6 cellular contexts compared by ENCODE assay signal in the genomic region with DNA sequence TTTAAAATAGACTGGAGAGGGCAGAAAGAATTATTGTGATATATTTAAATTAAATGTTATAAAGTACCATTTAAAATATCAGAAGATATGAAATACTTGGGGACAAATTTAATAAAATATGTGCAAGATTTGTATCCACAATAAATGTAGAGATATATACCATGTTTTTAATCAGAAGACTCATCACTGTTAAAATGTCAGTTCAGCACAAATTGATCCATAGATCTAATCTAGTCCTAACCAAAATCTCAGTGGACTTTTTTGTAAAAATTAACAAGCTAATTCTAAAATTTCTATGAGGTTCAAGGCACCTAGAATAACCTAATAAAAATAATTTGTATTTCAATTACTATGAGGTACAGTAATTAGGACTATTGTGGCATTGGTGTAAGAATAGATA.
"Had no signal": no experiment of that assay in that cellular context is flagged by ENCODE, and none has a peak within 500 bp of the region (broad histone marks: within the 10 kb centered on the region; RNA-seq: fewer than 3 reads in every experiment).

No MANE protein-coding gene starts in this region.

- H3K27ac ChIP-seq: HL-60, KMS-11 had no signal

- FAIRE-seq: HTR-8/SVneo had no signal

- H3K9ac ChIP-seq: KMS-11 had no signal

- DNase-seq: IMR-90, KBM-7, KG1 had no signal

- H3K4me2 ChIP-seq: KMS-11 had no signal
